In genomic region chr6:52975580-52975979, GRCh38 we compare ENCODE assay signal across 1 cellular context.
TF ChIP-seq lines count a peak whose summit lies in the region.

No MANE protein-coding gene starts in this region.

TF ChIP-seq in HepG2, 621 proteins besides CTCF, POLR2A, EP300 and RAD21:
- TF ChIP-seq PPARG (CRISPR knock-in tag; conservative IDR thresholded peaks at IDR 0.05) (no peak), SRY (CRISPR knock-in tag; IDR thresholded peaks at IDR 0.05) (no peak), SP2 (CRISPR knock-in tag; IDR thresholded peaks at IDR 0.05) (no peak), ZNF343 (CRISPR knock-in tag; IDR thresholded peaks at IDR 0.05) (no peak), ZNF547 (CRISPR knock-in tag; IDR thresholded peaks at IDR 0.05) (no peak), BORCS8-MEF2B (CRISPR knock-in tag; IDR thresholded peaks at IDR 0.05) (no peak), IKZF5 (CRISPR knock-in tag; IDR thresholded peaks at IDR 0.05) (no peak), KLF16 (CRISPR knock-in tag; IDR thresholded peaks at IDR 0.05) (no peak)
